8 cellular contexts compared by ENCODE assay signal in genomic region chr7:69564454-69565417, GRCh38. TPM values are rescaled to one million over a fixed set of nuclear protein-coding genes. Genes with fewer than 3 reads are reported as not detected.
DNase-seq lines count a peak whose midpoint lies in the region; ATAC-seq and TF ChIP-seq lines count a peak whose summit lies in the region.

No MANE protein-coding gene starts in this region.

- peak; percentile 70 for ATAC-seq in HG02571 (IDR thresholded peaks at IDR 0.05; ENCODE audit: unreplicated experiment)
- ATAC-seq in GM18517 (IDR thresholded peaks at IDR 0.05; ENCODE audit: unreplicated experiment): no peak

- no peak overlapping the region for H3K27ac ChIP-seq in spleen

- no peak for TF ChIP-seq POLR2A in spleen (IDR thresholded peaks at IDR 0.05)

- 55 to 69% (median 66%) methylated on average over 7 of the region's 7 CpGs for WGBS in spleen, 5 donors

- TF ChIP-seq CTCF in fibroblast of mammary gland (conservative IDR thresholded peaks at IDR 0.05; ENCODE audit: control insufficient read depth, insufficient read depth, low read depth, low read length): no peak
- TF ChIP-seq CTCF in spleen (IDR thresholded peaks at IDR 0.05 in 8 of 11, conservative IDR thresholded peaks at IDR 0.05 in 3 of 11): no peak

- H3K36me3 ChIP-seq in spleen: no peaks in the 10 kb centered on the region

- no peaks in the 10 kb centered on the region for H3K4me1 ChIP-seq in spleen

- DNase-seq in DMS 273 treated with DMSO at 0.1 percent for 48 hours (lab: John Stamatoyannopoulos, UW) (peak; percentile 79), NCI-H226 (peak; percentile 10), fibroblast of mammary gland (ENCODE audit: low read depth) (peak; percentile 81), superior temporal gyrus (ENCODE audit: extremely low spot score) (peak; percentile 95), spleen (no peak)
- DNase-seq in central memory CD4-positive, alpha-beta T cell: no peak

- no peaks in the 10 kb centered on the region for H3K9me3 ChIP-seq in spleen

- H3K27me3 ChIP-seq in spleen (replicated peaks in 1 of 7): peaks cover 0 to 10% (median 0%) of the 10 kb centered on the region in 7 donors

- no peak overlapping the region for H3K4me3 ChIP-seq in fibroblast of mammary gland (ENCODE audit: control insufficient read depth, low read depth, low read length)
- no peak overlapping the region for H3K4me3 ChIP-seq in spleen

- intact Hi-C loops in spleen (cut with DNase I; ENCODE audit: low total_unique reads): no loop called here

RNA-seq across cellular contexts. Expression of gene AUTS2, which starts 33.5 kb away (rescaled TPM):
- total RNA-seq in spleen: 10 to 100 TPM; 18.6 to 54.8 (median 32.3) TPM
- 10 to 100 TPM in 1 of 3 donors, 1 to 10 TPM in 2; 6.1 to 10.2 (median 6.9) TPM for polyA plus RNA-seq in spleen

Comparison
In these comparisons a context has a peak if more than half of its experiments do, and no peak if none do; other contexts are left out.
1. DNase-seq: peak in DMS 273 treated with DMSO at 0.1 percent for 48 hours (single experiment), NCI-H226 (single experiment), fibroblast of mammary gland (single experiment) and superior temporal gyrus (single experiment); none in spleen (single experiment) and central memory CD4-positive, alpha-beta T cell (single experiment).